ENCODE assay signal across 18 cellular contexts in genomic region chr6:125808591-125808990, GRCh38. TPM values are rescaled to one million over a fixed set of nuclear protein-coding genes. Genes with fewer than 3 reads are reported as not detected.
"Had no signal": no experiment of that assay in that cellular context is flagged by ENCODE, and none has a peak within 500 bp of the region (broad histone marks: within the 10 kb centered on the region; RNA-seq: fewer than 3 reads in every experiment).

No MANE protein-coding gene starts in this region.

- H3K36me3 ChIP-seq: colonic mucosa, left lung, neural progenitor cell, prostate gland, right atrium auricular region had no signal

- H3K9ac ChIP-seq: neural progenitor cell had no signal

- H3K4me2 ChIP-seq: neural progenitor cell had no signal

- H3K4me1 ChIP-seq: colonic mucosa, neural progenitor cell, prostate gland had no signal

- H2AFZ ChIP-seq: neural progenitor cell had no signal

- H3K27me3 ChIP-seq: colonic mucosa, left lung, neural progenitor cell, right atrium auricular region, testis had no signal

- H3K27ac ChIP-seq: colonic mucosa, left lung, neural progenitor cell, prostate gland, right atrium auricular region, testis had no signal

- H3K9me3 ChIP-seq: colonic mucosa, left lung, prostate gland, right atrium auricular region, testis had no signal

- ATAC-seq: activated CD4-positive, CD25-positive, alpha-beta regulatory T cell treated with anti-CD3 and anti-CD28 coated beads, Interleukin-2, amount 50 U/mL, for 24 hours; left lung had no signal

- H3K4me3 Mint-ChIP-seq: brain, neural progenitor cell, T-cell, type B pancreatic cell had no signal

- DNase-seq: activated CD4-positive, alpha-beta T cell treated with anti-CD3 and anti-CD28 coated beads, Interleukin-2, amount 50 U/mL, for 48 hours; activated gamma-delta T cell treated with Interleukin-2 at 50 U/mL for 16 hours; central memory CD4-positive, alpha-beta T cell; colonic mucosa; effector CD4-positive, alpha-beta T cell; mammary epithelial cell; stimulated activated CD4-positive, alpha-beta T cell treated with anti-CD3 and anti-CD28 coated beads, Interleukin-12 subunit alpha, Interleukin-12 subunit beta, amount 100 ng/mL, for 4 hours; stimulated activated CD4-positive, alpha-beta T cell treated with anti-CD3 and anti-CD28 coated beads, Interleukin-2, amount 100 ng/mL, for 24 hours; T-cell; T1000; testis had no signal

- H3K36me3 Mint-ChIP-seq: brain, neural progenitor cell had no signal

- H3K27ac Mint-ChIP-seq: brain, neural progenitor cell, T-cell, type B pancreatic cell had no signal

- H3K4me3 ChIP-seq: colonic mucosa, left lung, neural progenitor cell, prostate gland, right atrium auricular region, testis had no signal

- H3K27me3 Mint-ChIP-seq: brain, T-cell, type B pancreatic cell had no signal

- H3K9me3 Mint-ChIP-seq: brain, neural progenitor cell, T-cell had no signal

RNA-seq across cellular contexts. Expression of gene HEY2, which starts 59.2 kb away (rescaled TPM):
- polyA plus RNA-seq: mammary epithelial cell had no signal
